ENCODE assay signal across 8 cellular contexts in the genomic region with DNA sequence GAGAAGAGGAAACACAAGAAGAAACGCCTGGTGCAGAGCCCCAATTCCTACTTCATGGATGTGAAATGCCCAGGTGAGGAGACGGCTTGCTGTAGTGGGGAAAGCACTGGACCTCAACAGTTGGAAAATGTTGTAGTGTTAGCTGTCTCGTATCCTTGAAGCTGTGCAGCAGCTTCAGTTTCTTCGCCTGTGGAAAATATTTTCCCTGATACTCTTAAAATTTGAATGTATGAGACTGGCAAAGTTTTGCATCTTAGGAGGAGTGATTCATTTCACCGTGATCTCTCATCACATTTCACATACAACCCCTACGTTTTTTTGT. TPM values are rescaled to one million over a fixed set of nuclear protein-coding genes. Genes with fewer than 3 reads are reported as not detected.
DNase-seq lines count a peak whose midpoint lies in the region; ATAC-seq and TF ChIP-seq lines count a peak whose summit lies in the region.

No MANE protein-coding gene starts in this region.

- WGBS in right lobe of liver (ENCODE audit: insufficient coverage, low coverage, low lambda C conversion rate, missing lambda C conversion rate) = under 1% methylated on average over 6 of the region's 6 CpGs
- 12% methylated on average over 6 of the region's 6 CpGs for WGBS in thymus

- peaks cover 43% of the 10 kb centered on the region for H3K36me3 Mint-ChIP-seq in activated CD8-positive, alpha-beta memory T cell treated with anti-CD3 and anti-CD28 coated beads, Interleukin-2, amount 10 ng/mL, durations not matched to agents 7 days and 5 days

- H3K4me3 Mint-ChIP-seq in activated CD8-positive, alpha-beta memory T cell treated with anti-CD3 and anti-CD28 coated beads, Interleukin-2, amount 10 ng/mL, durations not matched to agents 7 days and 5 days = peak overlapping the region; percentile 98

- peaks cover 40% of the 10 kb centered on the region for H3K4me1 Mint-ChIP-seq in activated CD8-positive, alpha-beta memory T cell treated with anti-CD3 and anti-CD28 coated beads, Interleukin-2, amount 10 ng/mL, durations not matched to agents 7 days and 5 days

- H3K4me1 ChIP-seq in right lobe of liver (peaks cover 0 to 17% (median 7%) of the 10 kb centered on the region in 4 donors), thymus (ENCODE audit: control insufficient read depth, insufficient read depth, low read length) (peaks cover 10% of the 10 kb centered on the region)

- H3K36me3 ChIP-seq in right lobe of liver (peaks cover 0 to 31% (median 14%) of the 10 kb centered on the region in 4 donors), thymus (ENCODE audit: control insufficient read depth, insufficient read depth) (peaks cover 24% of the 10 kb centered on the region)

- H3K4me3 ChIP-seq in astrocyte of the spinal cord (ENCODE audit: low read depth, low read length) (peak overlapping the region; percentile 88), right lobe of liver (peak overlapping the region; percentile 79 to 83 (median 81)), thymus (ENCODE audit: low read length) (peak overlapping the region; percentile 80)

- in situ Hi-C loops in astrocyte of the spinal cord (cut with HindIII; ENCODE audit: low sequenced_read_pairs) = no loop called here

- no peak for ATAC-seq in activated CD8-positive, alpha-beta memory T cell treated with anti-CD3 and anti-CD28 coated beads, Interleukin-2, amount 10 ng/mL, durations not matched to agents 7 days and 5 days
- ATAC-seq in right lobe of liver (no peak), HG03469 (IDR thresholded peaks at IDR 0.05; ENCODE audit: unreplicated experiment) (no peak), HG03520 (IDR thresholded peaks at IDR 0.05; ENCODE audit: unreplicated experiment) (no peak)

- H3K27me3 ChIP-seq in right lobe of liver (no peaks in the 10 kb centered on the region), thymus (ENCODE audit: control insufficient read depth, insufficient read depth) (peaks cover 2% of the 10 kb centered on the region)

- intact Hi-C loops in right lobe of liver (cut with DNase I) = no loop called here

- H3K27ac ChIP-seq in right lobe of liver = peak overlapping the region; percentile 93 to 97 (median 95)
- peak overlapping the region; percentile 90 for H3K27ac ChIP-seq in thymus (ENCODE audit: low read depth)

- DNase-seq in activated CD8-positive, alpha-beta memory T cell treated with anti-CD3 and anti-CD28 coated beads, Interleukin-2, amount 10 ng/mL, durations not matched to agents 7 days and 5 days = no peak
- DNase-seq in activated CD8-positive, alpha-beta memory T cell treated with anti-CD3 and anti-CD28 coated beads for 24 hours = no peak
- DNase-seq in astrocyte of the spinal cord (ENCODE audit: low read depth, low spot score) (no peak), right lobe of liver (no peak), NCI-H526 treated with DMSO at 0.1 percent for 48 hours (lab: John Stamatoyannopoulos, UW) (no peak)

- H3K27me3 Mint-ChIP-seq in activated CD8-positive, alpha-beta memory T cell treated with anti-CD3 and anti-CD28 coated beads, Interleukin-2, amount 10 ng/mL, durations not matched to agents 7 days and 5 days = no peaks in the 10 kb centered on the region

- no peak for TF ChIP-seq POLR2A in right lobe of liver (IDR thresholded peaks at IDR 0.05)

- peaks cover 0 to 4% (median 0%) of the 10 kb centered on the region in 4 donors for H3K9me3 ChIP-seq in right lobe of liver
- H3K9me3 ChIP-seq in thymus (ENCODE audit: control insufficient read depth) = no peaks in the 10 kb centered on the region

- CTCF ChIA-PET in activated CD8-positive, alpha-beta memory T cell treated with anti-CD3 and anti-CD28 coated beads, Interleukin-2, amount 10 ng/mL, durations not matched to agents 7 days and 5 days (lab: Charles Lee) = interaction anchor here (1.0 to 3.2 kb wide), 6 partner anchors 10 to 319 kb away, joined by 3 to 18 read pairs (median 5); partner anchors contain the start of genes JTB and SLC39A1

- peak overlapping the region; percentile 99 for H3K27ac Mint-ChIP-seq in activated CD8-positive, alpha-beta memory T cell treated with anti-CD3 and anti-CD28 coated beads, Interleukin-2, amount 10 ng/mL, durations not matched to agents 7 days and 5 days

- TF ChIP-seq CTCF in astrocyte of the spinal cord (IDR thresholded peaks at IDR 0.05; ENCODE audit: low read depth, low read length) = no peak
- no peak for TF ChIP-seq CTCF in right lobe of liver (IDR thresholded peaks at IDR 0.05)

- peaks cover 1% of the 10 kb centered on the region for H3K9me3 Mint-ChIP-seq in activated CD8-positive, alpha-beta memory T cell treated with anti-CD3 and anti-CD28 coated beads, Interleukin-2, amount 10 ng/mL, durations not matched to agents 7 days and 5 days (ENCODE audit: low read depth)

RNA-seq across cellular contexts. Expression of gene RPS27, which starts 0.6 kb away (rescaled TPM):
- 1,000 to 10,000 TPM; 1,223 to 1,678 TPM for total RNA-seq in activated CD8-positive, alpha-beta memory T cell treated with anti-CD3 and anti-CD28 coated beads, Interleukin-2, amount 10 ng/mL, durations not matched to agents 7 days and 5 days
- 100 to 1,000 TPM; 305 to 500 (median 428) TPM for total RNA-seq in right lobe of liver
- 16,610 TPM for polyA plus RNA-seq in thymus

RNA-seq across cellular contexts. Expression of gene RAB13, which starts 5.0 kb away (rescaled TPM):
- total RNA-seq in activated CD8-positive, alpha-beta memory T cell treated with anti-CD3 and anti-CD28 coated beads, Interleukin-2, amount 10 ng/mL, durations not matched to agents 7 days and 5 days = 1 to 10 TPM; 4.2 to 6.3 TPM
- total RNA-seq in right lobe of liver = 10 to 100 TPM; 11.9 to 52.2 (median 47.9) TPM
- polyA plus RNA-seq in thymus = 98.2 TPM

RNA-seq across cellular contexts. Expression of gene JTB, which starts 13.6 kb away (rescaled TPM):
- total RNA-seq in activated CD8-positive, alpha-beta memory T cell treated with anti-CD3 and anti-CD28 coated beads, Interleukin-2, amount 10 ng/mL, durations not matched to agents 7 days and 5 days = 100 to 1,000 TPM; 127 to 156 TPM
- 100 to 1,000 TPM in 2 of 6 experiments, 10 to 100 TPM in 4; 55.8 to 169 (median 90.9) TPM for total RNA-seq in right lobe of liver
- 180 TPM for polyA plus RNA-seq in thymus

RNA-seq across cellular contexts. Expression of gene CREB3L4, which starts 23.4 kb away (rescaled TPM):
- 1 to 10 TPM; 6.3 to 8.5 TPM for total RNA-seq in activated CD8-positive, alpha-beta memory T cell treated with anti-CD3 and anti-CD28 coated beads, Interleukin-2, amount 10 ng/mL, durations not matched to agents 7 days and 5 days
- total RNA-seq in right lobe of liver = 10 to 100 TPM in 1 of 6 experiments, 1 to 10 TPM in 5; 4.9 to 11.1 (median 8.2) TPM
- 17.7 TPM for polyA plus RNA-seq in thymus

RNA-seq across cellular contexts. Expression of gene SLC39A1, which starts 27.8 kb away (rescaled TPM):
- 10 to 100 TPM; 38.1 to 48.0 TPM for total RNA-seq in activated CD8-positive, alpha-beta memory T cell treated with anti-CD3 and anti-CD28 coated beads, Interleukin-2, amount 10 ng/mL, durations not matched to agents 7 days and 5 days
- 10 to 100 TPM; 33.0 to 63.6 (median 47.7) TPM for total RNA-seq in right lobe of liver
- polyA plus RNA-seq in thymus = 44.9 TPM
